ENCODE assay signal across 8 cellular contexts in the genomic region with DNA sequence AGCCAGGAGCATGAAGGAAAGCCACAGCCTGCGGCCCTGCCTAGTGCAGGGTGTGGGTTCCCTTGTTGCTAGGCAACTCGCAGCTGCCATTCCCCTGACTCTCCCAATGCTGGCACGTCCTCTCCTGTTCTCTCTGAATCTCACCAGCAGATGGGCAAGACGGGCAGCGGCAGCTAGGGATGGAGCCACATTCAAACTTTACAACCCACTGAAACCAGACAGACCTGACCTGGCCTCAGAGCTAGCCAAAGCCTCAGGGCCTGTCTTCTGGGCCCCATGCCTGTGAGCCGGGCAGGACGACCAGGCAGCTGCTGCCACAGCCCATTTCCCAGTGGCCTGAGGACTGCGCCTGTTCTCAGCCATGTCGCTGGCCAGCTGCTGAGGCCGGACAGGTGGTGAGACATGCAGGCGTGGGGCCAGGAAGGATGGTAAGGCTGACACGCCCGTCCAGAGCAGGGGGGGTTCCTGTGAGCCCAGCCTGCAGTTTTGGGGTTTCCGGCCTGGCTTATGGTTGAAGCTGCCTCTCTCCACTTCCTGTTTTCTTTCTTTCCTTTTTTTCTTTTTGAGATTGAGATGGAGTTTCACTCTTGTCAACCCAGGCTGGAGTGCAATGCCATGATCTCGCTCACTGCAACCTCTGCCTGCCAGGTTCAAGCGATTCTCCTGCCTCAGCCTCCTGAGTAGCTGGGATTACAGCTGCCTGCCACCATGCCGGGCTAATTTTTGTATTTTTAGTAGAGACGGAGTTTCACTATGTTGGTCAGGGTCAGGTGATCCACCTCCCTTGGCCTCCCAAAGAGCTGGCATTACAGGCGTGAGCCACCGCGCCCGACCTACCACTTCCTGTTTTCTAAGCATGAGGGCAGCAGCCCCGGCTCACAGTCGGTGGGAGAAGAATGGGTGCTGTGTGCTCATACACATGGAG. TPM values are rescaled to one million over a fixed set of nuclear protein-coding genes. Genes with fewer than 3 reads are reported as not detected.
DNase-seq lines count a peak whose midpoint lies in the region; ATAC-seq, FAIRE-seq and TF ChIP-seq lines count a peak whose summit lies in the region.

No MANE protein-coding gene starts in this region.

- intact Hi-C loops in left ventricle myocardium inferior (cut with micrococcal nuclease) = no loop called here

- H3K9me3 ChIP-seq in left ventricle myocardium inferior (replicated peaks) = no peaks in the 10 kb centered on the region

- FAIRE-seq in D721Med (lab: Jason Lieb, UNC) = no peak

- no peak overlapping the region for H3K4me3 ChIP-seq in left ventricle myocardium inferior

- no peaks in the 10 kb centered on the region for H3K27me3 ChIP-seq in left ventricle myocardium inferior (ENCODE audit: low read depth)

- peak; percentile 82 for DNase-seq in GM19238 (ENCODE audit: insufficient read length, low spot score)
- DNase-seq in MV-4-11 (lab: John Stamatoyannopoulos, UW) = peak; percentile 96
- DNase-seq in activated CD8-positive, alpha-beta memory T cell treated with anti-CD3 and anti-CD28 coated beads, Interleukin-2, amount 50 U/mL, for 48 hours = peak; percentile 81
- DNase-seq in left ventricle myocardium inferior = peak; percentile 41
- DNase-seq in stimulated activated CD8-positive, alpha-beta memory T cell treated with anti-CD3 and anti-CD28 coated beads, Interleukin-2, amount 100 ng/mL, for 48 hours (ENCODE audit: low read depth in 2 of 2) = peak; percentile 53 to 64
- no peak for DNase-seq in D721Med (ENCODE audit: insufficient read length, low spot score)
- DNase-seq in glomerular visceral epithelial cell (ENCODE audit: extremely low spot score) = no peak

- no peak for TF ChIP-seq CTCF in left ventricle myocardium inferior (IDR thresholded peaks at IDR 0.05; ENCODE audit: borderline replicate concordance)
- TF ChIP-seq CTCF in D721Med (IDR thresholded peaks at IDR 0.05; ENCODE audit: insufficient read depth, missing control alignments) = no peak

- peaks cover 47% of the 10 kb centered on the region for H3K4me1 ChIP-seq in left ventricle myocardium inferior

- peak overlapping the region; percentile 21 for H3K27ac ChIP-seq in left ventricle myocardium inferior (replicated peaks)

- no peak for ATAC-seq in HG03378 (IDR thresholded peaks at IDR 0.05; ENCODE audit: unreplicated experiment)

- peaks cover 64% of the 10 kb centered on the region for H3K36me3 ChIP-seq in left ventricle myocardium inferior

RNA-seq across cellular contexts. Expression of a gene that starts 4.1 kb away (rescaled TPM):
- total RNA-seq in left ventricle myocardium inferior = 116 TPM

RNA-seq across cellular contexts. Expression of a gene that starts 42.3 kb away (rescaled TPM):
- 10.0 TPM for total RNA-seq in left ventricle myocardium inferior

RNA-seq across cellular contexts. Expression of a gene that starts 45.9 kb away (rescaled TPM):
- 28.9 TPM for total RNA-seq in left ventricle myocardium inferior

RNA-seq across cellular contexts. Expression of a gene that starts 50.9 kb away (rescaled TPM):
- total RNA-seq in left ventricle myocardium inferior = 18.7 TPM

Comparison
In these comparisons a context has a peak if more than half of its experiments do, and no peak if none do; other contexts are left out.
1. DNase-seq: peak in GM19238 (single experiment), MV-4-11 (single experiment), activated CD8-positive, alpha-beta memory T cell treated with anti-CD3 and anti-CD28 coated beads, Interleukin-2, amount 50 U/mL, for 48 hours (single experiment), left ventricle myocardium inferior (single experiment) and stimulated activated CD8-positive, alpha-beta memory T cell treated with anti-CD3 and anti-CD28 coated beads, Interleukin-2, amount 100 ng/mL, for 48 hours (2 of 2); none in D721Med (single experiment) and glomerular visceral epithelial cell (single experiment).